In the genomic region with DNA sequence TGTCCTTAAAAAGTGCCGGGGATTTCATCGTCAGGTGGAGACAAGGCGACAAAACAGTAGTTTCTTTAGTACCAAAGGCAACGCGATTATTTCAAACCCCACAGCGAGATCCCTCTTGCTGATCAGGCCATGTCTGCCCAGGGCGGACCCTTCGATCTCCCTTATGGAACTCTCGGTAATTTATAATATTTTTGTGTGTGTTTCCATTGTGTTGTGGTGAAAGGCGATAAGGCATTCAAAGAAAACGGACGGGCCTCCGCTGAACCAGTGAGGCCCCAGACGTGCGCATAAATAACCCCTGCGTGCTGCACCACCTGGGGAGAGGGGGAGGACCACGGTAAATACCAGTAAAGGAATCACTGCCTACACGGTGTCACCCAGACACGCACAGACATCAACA, we compare ENCODE assay signal across 8 cellular contexts. TPM values are rescaled to one million over a fixed set of nuclear protein-coding genes. Genes with fewer than 3 reads are reported as not detected.
DNase-seq lines count a peak whose midpoint lies in the region; ATAC-seq, FAIRE-seq and TF ChIP-seq lines count a peak whose summit lies in the region.

No MANE protein-coding gene starts in this region.

- peaks cover 34% of the 10 kb centered on the region for H3K36me3 Mint-ChIP-seq in Calu3 (ENCODE audit: insufficient read depth, unreplicated experiment)
- H3K36me3 Mint-ChIP-seq in astrocyte (ENCODE audit: low read depth, unreplicated experiment) = no peaks in the 10 kb centered on the region
- no peaks in the 10 kb centered on the region for H3K36me3 Mint-ChIP-seq in naive thymus-derived CD4-positive, alpha-beta T cell

- H3K9me3 ChIP-seq in HUES64 (ENCODE audit: insufficient read depth, low read depth, low read length) (no peaks in the 10 kb centered on the region), astrocyte (ENCODE audit: insufficient read depth, low read depth, low read length) (no peaks in the 10 kb centered on the region)
- no peaks in the 10 kb centered on the region for H3K9me3 ChIP-seq in naive thymus-derived CD4-positive, alpha-beta T cell (ENCODE audit: control insufficient read depth in 2 of 3, low read length in 3 of 3)

- intact Hi-C loops in Calu3 (cut with micrococcal nuclease; ENCODE audit: unreplicated experiment) = loop anchor here (2.0 to 10.0 kb wide), 4 partner anchors 101 to 1361 kb away; a partner anchor contains a TSS
- intact Hi-C loops in naive thymus-derived CD4-positive, alpha-beta T cell (cut with micrococcal nuclease) = loop anchor here (1.0 to 10.0 kb wide), 10 partner anchors 98 to 1361 kb away; a partner anchor contains a TSS

- H3K27ac ChIP-seq in HUES64 (ENCODE audit: low read depth, low read length) = no peak overlapping the region
- H3K27ac ChIP-seq in astrocyte (ENCODE audit: low read depth, low read length) = no peak overlapping the region
- H3K27ac ChIP-seq in naive thymus-derived CD4-positive, alpha-beta T cell (ENCODE audit: low read depth, low read length) = no peak overlapping the region
- H3K27ac ChIP-seq in brain microvascular endothelial cell = no peak overlapping the region

- no peak for ATAC-seq in naive thymus-derived CD4-positive, alpha-beta T cell
- no peak for ATAC-seq in activated CD4-positive, CD25-positive, alpha-beta regulatory T cell treated with anti-CD3 and anti-CD28 coated beads, Interleukin-2, amount 50 U/mL, for 24 hours
- no peak for ATAC-seq in GM21576 (IDR thresholded peaks at IDR 0.05; ENCODE audit: unreplicated experiment)

- FAIRE-seq in astrocyte (lab: Jason Lieb, UNC) = no peak

- H3K4me3 Mint-ChIP-seq in Calu3 (ENCODE audit: low read depth, unreplicated experiment) (peak overlapping the region; percentile 85), astrocyte (ENCODE audit: unreplicated experiment) (peak overlapping the region; percentile 51)
- peak overlapping the region; percentile 59 to 86 (median 74) for H3K4me3 Mint-ChIP-seq in naive thymus-derived CD4-positive, alpha-beta T cell

- H3K4me1 Mint-ChIP-seq in Calu3 (ENCODE audit: low read depth, unreplicated experiment) (peaks cover 16% of the 10 kb centered on the region), astrocyte (ENCODE audit: low read depth, unreplicated experiment) (no peaks in the 10 kb centered on the region)
- H3K4me1 Mint-ChIP-seq in naive thymus-derived CD4-positive, alpha-beta T cell = peaks cover 24 to 72% (median 50%) of the 10 kb centered on the region in 7 donors

- peaks cover 16% of the 10 kb centered on the region for H4K20me1 ChIP-seq in astrocyte (ENCODE audit: insufficient read depth, low read length)

- H3K4me1 ChIP-seq in HUES64 (ENCODE audit: insufficient read depth, low read length) = peaks cover 32% of the 10 kb centered on the region
- peaks cover 27% of the 10 kb centered on the region for H3K4me1 ChIP-seq in astrocyte (ENCODE audit: insufficient read depth, low read length)
- peaks cover 31 to 41% of the 10 kb centered on the region in 2 donors for H3K4me1 ChIP-seq in naive thymus-derived CD4-positive, alpha-beta T cell (ENCODE audit: control insufficient read depth in 2 of 2, insufficient read depth in 2 of 2, low read length in 2 of 2)

- WGBS in HUES64 = 8% methylated on average over 16 of the region's 19 CpGs

- DNase-seq in Calu3 (no peak), astrocyte (ENCODE audit: low read depth) (no peak), HCEC 1CT (no peak), brain microvascular endothelial cell (no peak)
- DNase-seq in naive thymus-derived CD4-positive, alpha-beta T cell = peak in 1 of 9 donors; percentile 9

- H3K4me3 ChIP-seq in HUES64 (ENCODE audit: low read length) (peak overlapping the region; percentile 72), astrocyte (ENCODE audit: insufficient read depth, low read depth, low read length) (no peak overlapping the region), brain microvascular endothelial cell (ENCODE audit: low read depth, low read length) (no peak overlapping the region)
- peak overlapping the region; percentile 54 for H3K4me3 ChIP-seq in naive thymus-derived CD4-positive, alpha-beta T cell (ENCODE audit: low read length)

- H3K27me3 ChIP-seq in HUES64 (ENCODE audit: insufficient read depth, low read length) (peaks cover 75% of the 10 kb centered on the region), astrocyte (ENCODE audit: insufficient read depth, low read length) (peaks cover 67% of the 10 kb centered on the region), brain microvascular endothelial cell (replicated peaks) (peaks cover 64% of the 10 kb centered on the region)
- H3K27me3 ChIP-seq in naive thymus-derived CD4-positive, alpha-beta T cell (ENCODE audit: control insufficient read depth in 2 of 2, insufficient read depth in 2 of 2, low read length in 2 of 2) = peaks cover 29 to 44% of the 10 kb centered on the region in 2 donors

- TF ChIP-seq CTCF in Calu3 (IDR thresholded peaks at IDR 0.05; ENCODE audit: unreplicated experiment) (no peak), astrocyte (IDR thresholded peaks at IDR 0.05; ENCODE audit: insufficient read depth, low read depth, low read length) (no peak), brain microvascular endothelial cell (IDR thresholded peaks at IDR 0.05; ENCODE audit: low read depth, low read length, missing control alignments) (no peak)

- no TSS peak for BruUV-seq in Calu3 (replicated peaks; lab: Mats Ljungman, UMichigan)

- no peak overlapping the region for H2AFZ ChIP-seq in astrocyte (ENCODE audit: low read depth, low read length)

- H3K4me2 ChIP-seq in astrocyte (ENCODE audit: low read length) = peak overlapping the region; percentile 89

- in situ Hi-C loops in brain microvascular endothelial cell (cut with HindIII; ENCODE audit: low pct_ligation_motif_present, low sequenced_read_pairs) = loop anchor here (25.0 kb wide), 1 partner anchor 403 kb away; no protein-coding TSS in a partner anchor

- POLR2A ChIA-PET in naive thymus-derived CD4-positive, alpha-beta T cell (lab: Charles Lee) = no interaction called here

- CTCF ChIA-PET in Calu3 (lab: Charles Lee) = interaction anchor here (0.7 to 2.5 kb wide), 10 partner anchors 10 to 454 kb away, joined by 3 to 17 read pairs (median 3); no protein-coding TSS in a partner anchor
- CTCF ChIA-PET in naive thymus-derived CD4-positive, alpha-beta T cell (lab: Charles Lee) = interaction anchor here (0.6 to 6.2 kb wide), 5 partner anchors 35 to 446 kb away, joined by 3 to 54 read pairs (median 3); no protein-coding TSS in a partner anchor

- H3K27ac Mint-ChIP-seq in Calu3 (ENCODE audit: unreplicated experiment) (no peak overlapping the region), astrocyte (ENCODE audit: unreplicated experiment) (peak overlapping the region; percentile 12)
- H3K27ac Mint-ChIP-seq in naive thymus-derived CD4-positive, alpha-beta T cell = peak overlapping the region in 1 of 9 donors; percentile 79

- H3K9me3 Mint-ChIP-seq in Calu3 (ENCODE audit: low read depth, unreplicated experiment) (no peaks in the 10 kb centered on the region), astrocyte (ENCODE audit: unreplicated experiment) (peaks cover 5% of the 10 kb centered on the region)
- peaks cover 0 to 3% (median 0%) of the 10 kb centered on the region in 11 donors for H3K9me3 Mint-ChIP-seq in naive thymus-derived CD4-positive, alpha-beta T cell

- peaks cover 31% of the 10 kb centered on the region for H3K27me3 Mint-ChIP-seq in Calu3 (ENCODE audit: unreplicated experiment)
- H3K27me3 Mint-ChIP-seq in astrocyte (ENCODE audit: low read depth, unreplicated experiment) = peaks cover 54% of the 10 kb centered on the region
- peaks cover 61 to 79% (median 66%) of the 10 kb centered on the region in 5 donors for H3K27me3 Mint-ChIP-seq in naive thymus-derived CD4-positive, alpha-beta T cell

- H3K36me3 ChIP-seq in HUES64 (ENCODE audit: insufficient read depth, low read length) (no peaks in the 10 kb centered on the region), astrocyte (ENCODE audit: insufficient read depth, low read length) (no peaks in the 10 kb centered on the region), brain microvascular endothelial cell (replicated peaks) (no peaks in the 10 kb centered on the region)
- H3K36me3 ChIP-seq in naive thymus-derived CD4-positive, alpha-beta T cell (ENCODE audit: control insufficient read depth in 2 of 3, insufficient read depth in 3 of 3, low read length in 3 of 3) = no peaks in the 10 kb centered on the region

- H3K9ac ChIP-seq in HUES64 (ENCODE audit: low read depth, low read length) = no peak overlapping the region
- H3K9ac ChIP-seq in astrocyte (ENCODE audit: low read length) = no peak overlapping the region

- H3K79me2 ChIP-seq in astrocyte (ENCODE audit: insufficient read depth, low read length) = no peaks in the 10 kb centered on the region

RNA-seq across cellular contexts. Expression of a gene that starts 1.4 kb away (rescaled TPM):
- 11.2 and 11.5 TPM in 2 replicates for total RNA-seq in Calu3 (2022)
- polyA plus RNA-seq in HUES64 (2013, experiment 1 of 2) = 16.4 TPM
- polyA plus RNA-seq in HUES64 (2013, experiment 2 of 2) = 18.3 TPM
- 4.5 and 4.7 TPM in 2 replicates for total RNA-seq in astrocyte
- 1 to 10 TPM in 1 of 5 experiments, not detected in 4; 3.6 TPM for total RNA-seq in naive thymus-derived CD4-positive, alpha-beta T cell
- polyA plus RNA-seq in naive thymus-derived CD4-positive, alpha-beta T cell = not detected

RNA-seq across cellular contexts. Expression of a gene that starts 45.1 kb away (rescaled TPM):
- total RNA-seq in Calu3 (2022) = 1.2 and 2.4 TPM in 2 replicates
- 3.5 TPM for polyA plus RNA-seq in HUES64 (2013, experiment 1 of 2)
- polyA plus RNA-seq in HUES64 (2013, experiment 2 of 2) = 3.7 TPM
- total RNA-seq in astrocyte = 1.7 and 1.9 TPM in 2 replicates
- total RNA-seq in naive thymus-derived CD4-positive, alpha-beta T cell = not detected
- not detected for polyA plus RNA-seq in naive thymus-derived CD4-positive, alpha-beta T cell

Comparison
In these comparisons a context has a peak if more than half of its experiments do, and no peak if none do; other contexts are left out.
1. H3K4me3 ChIP-seq: peak in HUES64 (single experiment) and naive thymus-derived CD4-positive, alpha-beta T cell (single experiment); none in astrocyte (single experiment) and brain microvascular endothelial cell (single experiment).
2. Peak in every context shown above with its lines, with median percentiles within 50 percentile points of each other: H3K4me3 Mint-ChIP-seq.